Comparison of ENCODE assay signal across 1 cellular context in genomic region chr4:85866508-85866907, GRCh38.
TF ChIP-seq lines count a peak whose summit lies in the region.

No MANE protein-coding gene starts in this region.

TF ChIP-seq in WTC11, 78 proteins besides CTCF, POLR2A, EP300 and RAD21 (continued from another document):
- TF ChIP-seq, protein P1, sequence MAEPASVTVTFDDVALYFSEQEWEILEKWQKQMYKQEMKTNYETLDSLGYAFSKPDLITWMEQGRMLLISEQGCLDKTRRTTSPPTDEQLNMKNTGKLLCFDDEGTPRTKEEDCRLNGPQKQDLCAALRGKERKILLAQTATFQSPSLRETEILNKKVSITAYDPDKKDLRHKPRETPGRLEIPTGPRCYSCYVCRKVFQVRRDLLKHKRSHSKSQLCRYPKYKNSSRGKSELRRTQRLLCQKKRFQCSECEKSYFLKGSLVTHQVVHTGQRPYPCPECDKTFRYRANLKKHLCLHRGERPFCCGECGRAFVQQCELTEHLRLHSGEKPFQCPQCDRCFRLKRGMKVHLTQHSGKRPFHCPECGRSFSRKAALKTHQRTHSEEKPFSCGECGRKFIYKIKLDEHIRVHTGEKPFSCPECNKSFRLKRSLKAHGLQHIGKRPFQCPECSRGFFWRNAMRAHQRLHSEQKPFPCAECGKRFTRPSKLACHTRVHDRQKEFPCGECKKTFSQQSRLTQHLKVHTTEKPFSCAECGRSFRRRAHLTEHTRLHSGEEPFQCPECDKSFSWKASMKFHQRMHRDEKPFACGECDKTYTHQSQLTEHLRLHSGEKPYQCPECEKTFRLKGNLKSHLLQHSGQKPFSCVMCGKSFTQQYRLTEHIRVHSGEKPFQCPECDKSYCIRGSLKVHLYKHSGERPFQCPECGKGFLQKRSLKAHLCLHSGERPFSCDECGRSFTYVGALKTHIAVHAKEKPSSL (CRISPR knock-in tag; conservative IDR thresholded peaks at IDR 0.05): no peak
- TF ChIP-seq ATF1 (CRISPR knock-in tag; IDR thresholded peaks at IDR 0.05) (no peak), MYBL2 (CRISPR knock-in tag; IDR thresholded peaks at IDR 0.05) (no peak)
